ENCODE assay signal across 27 cellular contexts in genomic region chr3:17456650-17457049, GRCh38.
"Had no signal": no experiment of that assay in that cellular context is flagged by ENCODE, and none has a peak within 500 bp of the region (broad histone marks: within the 10 kb centered on the region; RNA-seq: fewer than 3 reads in every experiment).

No MANE protein-coding gene starts in this region.

- DNase-seq: colonic mucosa; cortex of kidney; dermis blood vessel endothelial cell; dorsolateral prefrontal cortex; effector CD4-positive, alpha-beta T cell; effector CD8-positive, alpha-beta T cell; effector memory CD4-positive, alpha-beta T cell; effector memory CD8-positive, alpha-beta T cell; endodermal cell; erythroblast; esophagus squamous epithelium; foreskin fibroblast; foreskin keratinocyte; foreskin melanocyte; gastrocnemius medialis; glutamatergic neuron; head of caudate nucleus; heart left ventricle; heart right ventricle had no signal

- H3K27ac Mint-ChIP-seq: dendritic cell treated with granulocyte-macrophage colony-stimulating factor and Interleukin-4, amounts not matched to agents 40 ng/mL and 50 ng/mL, for 4 days; endodermal cell had no signal

- H3K4me3 Mint-ChIP-seq: dendritic cell treated with granulocyte-macrophage colony-stimulating factor and Interleukin-4, amounts not matched to agents 40 ng/mL and 50 ng/mL, for 4 days; effector memory CD8-positive, alpha-beta T cell; endodermal cell had no signal

- H3K27ac ChIP-seq: colonic mucosa, coronary artery, dorsolateral prefrontal cortex, epithelial cell of prostate, esophagus muscularis mucosa, esophagus squamous epithelium, foreskin keratinocyte, gastrocnemius medialis, gastroesophageal sphincter, heart left ventricle, heart right ventricle had no signal

- H3K27me3 ChIP-seq: colonic mucosa, dorsolateral prefrontal cortex, esophagus muscularis mucosa, esophagus squamous epithelium, foreskin keratinocyte, gastrocnemius medialis, gastroesophageal sphincter, heart left ventricle, heart right ventricle had no signal

- ATAC-seq: effector memory CD8-positive, alpha-beta T cell; esophagus mucosa; foreskin keratinocyte; gastrocnemius medialis; gastroesophageal sphincter; heart left ventricle; heart right ventricle had no signal

- H3K36me3 ChIP-seq: colonic mucosa, esophagus muscularis mucosa, esophagus squamous epithelium, gastrocnemius medialis, heart left ventricle, heart right ventricle had no signal

- H3K27me3 Mint-ChIP-seq: dendritic cell treated with granulocyte-macrophage colony-stimulating factor and Interleukin-4, amounts not matched to agents 40 ng/mL and 50 ng/mL, for 4 days; effector memory CD8-positive, alpha-beta T cell had no signal

- FAIRE-seq: endometrium, endothelial cell of umbilical vein had no signal

- H3K4me3 ChIP-seq: colonic mucosa, coronary artery, dorsolateral prefrontal cortex, esophagus muscularis mucosa, esophagus squamous epithelium, gastrocnemius medialis, gastroesophageal sphincter, heart left ventricle, heart right ventricle had no signal

- H3K9me3 Mint-ChIP-seq: effector memory CD8-positive, alpha-beta T cell had no signal

- H3K4me1 ChIP-seq: colonic mucosa, esophagus muscularis mucosa, esophagus squamous epithelium, foreskin keratinocyte, gastrocnemius medialis, gastroesophageal sphincter, heart left ventricle, heart right ventricle had no signal

- H3K4me1 Mint-ChIP-seq: endodermal cell had no signal

- H3K9me3 ChIP-seq: colonic mucosa, esophagus muscularis mucosa, esophagus squamous epithelium, gastrocnemius medialis, gastroesophageal sphincter had no signal
